ENCODE assay signal across 16 cellular contexts in the genomic region with DNA sequence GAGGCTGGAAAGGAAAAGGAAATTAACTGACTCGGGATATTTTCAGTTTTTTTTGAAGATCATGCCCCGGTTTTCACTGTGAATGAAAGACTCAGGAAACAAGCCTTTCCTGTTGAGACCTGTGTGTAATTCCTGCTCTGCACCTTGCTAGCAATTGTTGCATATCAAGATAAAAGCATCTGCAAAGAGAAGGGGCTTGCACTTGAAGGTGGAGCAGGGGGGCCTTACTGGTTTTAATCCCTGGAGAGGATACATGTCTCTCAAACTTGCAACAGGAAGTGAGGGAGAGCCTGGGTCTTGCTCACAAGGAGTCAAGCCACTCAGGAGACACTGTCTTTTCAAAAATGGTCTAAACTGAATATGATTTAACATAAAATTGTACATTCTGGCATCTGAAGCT.
DNase-seq lines count a peak whose midpoint lies in the region; ATAC-seq and TF ChIP-seq lines count a peak whose summit lies in the region.
"Had no signal": no experiment of that assay in that cellular context is flagged by ENCODE, and none has a peak within 500 bp of the region (broad histone marks: within the 10 kb centered on the region; RNA-seq: fewer than 3 reads in every experiment).

No MANE protein-coding gene starts in this region.

- BruUV-seq in OCI-LY7 (replicated peaks; lab: Mats Ljungman, UMichigan) = no TSS peak

- H3K9me2 ChIP-seq in OCI-LY7 (ENCODE audit: insufficient read depth, low read length) = no peaks in the 10 kb centered on the region

- CTCF ChIA-PET in OCI-LY7 (lab: Charles Lee; ENCODE audit: unreplicated experiment) = no interaction called here

- no peaks in the 10 kb centered on the region for H3K36me3 Mint-ChIP-seq in type B pancreatic cell

- peak overlapping the region; percentile 52 for H3K4me2 ChIP-seq in OCI-LY7 (ENCODE audit: low read length)

- H3K4me1 Mint-ChIP-seq in type B pancreatic cell (ENCODE audit: unreplicated experiment) = peaks cover 16% of the 10 kb centered on the region

- H3K4me3 ChIP-seq in left ventricle myocardium inferior (no peak overlapping the region), OCI-LY7 (ENCODE audit: low read depth, low read length, poor library complexity, severe bottlenecking) (peak overlapping the region; percentile 5), epithelial cell of esophagus (ENCODE audit: low read length) (no peak overlapping the region)
- H3K4me3 ChIP-seq: heart right ventricle, lung had no signal

- H3K4me1 ChIP-seq in left ventricle myocardium inferior = peaks cover 14% of the 10 kb centered on the region
- H3K4me1 ChIP-seq in OCI-LY7 (ENCODE audit: insufficient read depth, low read length, poor library complexity, severe bottlenecking) = peaks cover 28% of the 10 kb centered on the region

- H3K9me3 Mint-ChIP-seq in type B pancreatic cell = no peaks in the 10 kb centered on the region
- H3K9me3 Mint-ChIP-seq: endodermal cell had no signal

- no peaks in the 10 kb centered on the region for H3K27me3 Mint-ChIP-seq in type B pancreatic cell

- H3K27me3 ChIP-seq in left ventricle myocardium inferior (ENCODE audit: low read depth) = no peaks in the 10 kb centered on the region
- H3K27me3 ChIP-seq: heart right ventricle had no signal

- H3K9me3 ChIP-seq in left ventricle myocardium inferior (replicated peaks) (no peaks in the 10 kb centered on the region), OCI-LY7 (ENCODE audit: low read length) (no peaks in the 10 kb centered on the region)
- H3K9me3 ChIP-seq: heart right ventricle had no signal

- no peak overlapping the region for H3K4me3 Mint-ChIP-seq in type B pancreatic cell
- H3K4me3 Mint-ChIP-seq: endodermal cell had no signal

- H3K27ac Mint-ChIP-seq in type B pancreatic cell = peak overlapping the region; percentile 50
- H3K27ac Mint-ChIP-seq: endodermal cell had no signal

- no peak for TF ChIP-seq CTCF in left ventricle myocardium inferior (IDR thresholded peaks at IDR 0.05; ENCODE audit: borderline replicate concordance)
- no peak for TF ChIP-seq CTCF in OCI-LY7 (conservative IDR thresholded peaks at IDR 0.05; ENCODE audit: low read length)
- TF ChIP-seq CTCF in epithelial cell of esophagus (IDR thresholded peaks at IDR 0.05; ENCODE audit: insufficient read depth, low read depth, low read length, missing control alignments) = no peak
- no peak for TF ChIP-seq CTCF in type B pancreatic cell (conservative IDR thresholded peaks at IDR 0.05)

- H4K20me1 ChIP-seq in OCI-LY7 (ENCODE audit: insufficient read depth, low read length) = no peaks in the 10 kb centered on the region

- H3K79me2 ChIP-seq in OCI-LY7 (ENCODE audit: insufficient read depth, low read depth, low read length) = no peaks in the 10 kb centered on the region

- no peak for DNase-seq in left ventricle myocardium inferior
- no peak for DNase-seq in left ventricle myocardium superior
- DNase-seq in OCI-LY7 (ENCODE audit: low spot score) = peak; percentile 45
- DNase-seq in epithelial cell of esophagus (ENCODE audit: low read depth) = peak; percentile 28
- DNase-seq in type B pancreatic cell (ENCODE audit: extremely low spot score, unreplicated experiment) = no peak
- DNase-seq in amniotic stem cell (lab: John Stamatoyannopoulos, UW) = no peak
- DNase-seq in NCI-H1694 (lab: John Stamatoyannopoulos, UW) = no peak
- DNase-seq: aorta; endodermal cell; heart right ventricle; NCI-H1417 treated with DMSO at 0.1 percent for 48 hours; NCI-H748 treated with DMSO at 0.1 percent for 48 hours; stimulated activated CD4-positive, alpha-beta T cell treated with anti-CD3 and anti-CD28 coated beads, Interleukin-1b, Interleukin-23, amount 100 ng/mL, for 48 hours; stimulated activated naive CD4-positive, alpha-beta T cell treated with Interleukin-2 at 50 U/mL for 16 hours had no signal

- H3K36me3 ChIP-seq in left ventricle myocardium inferior (no peaks in the 10 kb centered on the region), OCI-LY7 (ENCODE audit: insufficient read depth, low read length) (no peaks in the 10 kb centered on the region)
- H3K36me3 ChIP-seq: heart right ventricle had no signal

- peak overlapping the region; percentile 89 for H2AFZ ChIP-seq in OCI-LY7 (ENCODE audit: low read length)

- intact Hi-C loops in left ventricle myocardium inferior (cut with micrococcal nuclease) (no loop called here), left ventricle myocardium superior (cut with micrococcal nuclease) (no loop called here), OCI-LY7 (cut with micrococcal nuclease; ENCODE audit: unreplicated experiment) (no loop called here)

- H3K27ac ChIP-seq in left ventricle myocardium inferior (replicated peaks) = peak overlapping the region; percentile 27
- peak overlapping the region; percentile 7 for H3K27ac ChIP-seq in OCI-LY7 (ENCODE audit: low read depth, low read length, poor library complexity, severe bottlenecking)

- ATAC-seq in left ventricle myocardium superior (no peak), GM19395 (IDR thresholded peaks at IDR 0.05; ENCODE audit: unreplicated experiment) (no peak)

- POLR2A ChIA-PET in OCI-LY7 (lab: Charles Lee) = interaction anchor here (1.1 to 2.9 kb wide), 5 partner anchors 11 to 336 kb away, joined by 3 to 18 read pairs (median 6); no protein-coding TSS in a partner anchor

Comparison
In these comparisons a context has a peak if more than half of its experiments do, and no peak if none do; other contexts are left out.
1. DNase-seq: peak in OCI-LY7 (single experiment) and epithelial cell of esophagus (single experiment); none in left ventricle myocardium inferior (single experiment), left ventricle myocardium superior (single experiment), type B pancreatic cell (single experiment), amniotic stem cell (single experiment) and NCI-H1694 (single experiment).